11 cellular contexts compared by ENCODE assay signal in genomic region chr7:151351967-151352366, GRCh38.
DNase-seq lines count a peak whose midpoint lies in the region; ATAC-seq and TF ChIP-seq lines count a peak whose summit lies in the region.
"Had no signal": no experiment of that assay in that cellular context is flagged by ENCODE, and none has a peak within 500 bp of the region (broad histone marks: within the 10 kb centered on the region; RNA-seq: fewer than 3 reads in every experiment).

No MANE protein-coding gene starts in this region.

- peak in 1 of 2 experiments; percentile 63 for DNase-seq in HL-60 (ENCODE audit: low read depth in 1 of 2, low spot score in 1 of 2)
- DNase-seq in activated T-cell treated with anti-CD3 and anti-CD28 coated beads, Interleukin-2, amount 50 U/mL, for 1 hour, result peak; percentile 47
- peak; percentile 56 for DNase-seq in stimulated activated CD4-positive, alpha-beta T cell treated with anti-CD3 and anti-CD28 coated beads, Interleukin-1b, Interleukin-23, amount 100 ng/mL, for 48 hours
- DNase-seq in HAP-1 (ENCODE audit: low spot score in 2 of 2), result no peak

- H3K36me3 ChIP-seq in HAP-1 (replicated peaks), result peaks cover 25% of the 10 kb centered on the region

- H3K27ac ChIP-seq in HL-60 (replicated peaks), result peak overlapping the region; percentile 48
- H3K27ac ChIP-seq: ascending aorta had no signal

- H3K4me3 ChIP-seq in HL-60 (replicated peaks; ENCODE audit: insufficient read depth, low read length), result no peak overlapping the region
- no peak overlapping the region for H3K4me3 ChIP-seq in HAP-1
- H3K4me3 ChIP-seq: ascending aorta, K562, lung had no signal

- in situ Hi-C loops in HAP-1 (cut with MboI; ENCODE audit: low sequenced_read_pairs), result no loop called here

- no peak for TF ChIP-seq CTCF in HL-60 (IDR thresholded peaks at IDR 0.05; ENCODE audit: insufficient read depth, low read length)

- ATAC-seq in GM18502 (IDR thresholded peaks at IDR 0.05; ENCODE audit: poor library complexity, unreplicated experiment) (peak; percentile 41), GM19351 (IDR thresholded peaks at IDR 0.05; ENCODE audit: unreplicated experiment) (no peak), HG03280 (IDR thresholded peaks at IDR 0.05; ENCODE audit: unreplicated experiment) (no peak), HG03045 (IDR thresholded peaks at IDR 0.05; ENCODE audit: unreplicated experiment) (no peak)
- ATAC-seq: K562 had no signal

- H3K27me3 ChIP-seq in HL-60 (ENCODE audit: insufficient read depth, poor library complexity, severe bottlenecking) (no peaks in the 10 kb centered on the region), HAP-1 (ENCODE audit: low read depth) (no peaks in the 10 kb centered on the region)
- H3K27me3 ChIP-seq: ascending aorta had no signal

- H3K9me3 ChIP-seq in HAP-1, result no peaks in the 10 kb centered on the region
- H3K9me3 ChIP-seq: ascending aorta had no signal

- no peaks in the 10 kb centered on the region for H3K4me1 ChIP-seq in HAP-1

Comparison
In these comparisons a context has a peak if more than half of its experiments do, and no peak if none do; other contexts are left out.
1. DNase-seq: peak in activated T-cell treated with anti-CD3 and anti-CD28 coated beads, Interleukin-2, amount 50 U/mL, for 1 hour (single experiment) and stimulated activated CD4-positive, alpha-beta T cell treated with anti-CD3 and anti-CD28 coated beads, Interleukin-1b, Interleukin-23, amount 100 ng/mL, for 48 hours (single experiment); none in HAP-1 (0 of 2).